17 cellular contexts compared by ENCODE assay signal in the genomic region with DNA sequence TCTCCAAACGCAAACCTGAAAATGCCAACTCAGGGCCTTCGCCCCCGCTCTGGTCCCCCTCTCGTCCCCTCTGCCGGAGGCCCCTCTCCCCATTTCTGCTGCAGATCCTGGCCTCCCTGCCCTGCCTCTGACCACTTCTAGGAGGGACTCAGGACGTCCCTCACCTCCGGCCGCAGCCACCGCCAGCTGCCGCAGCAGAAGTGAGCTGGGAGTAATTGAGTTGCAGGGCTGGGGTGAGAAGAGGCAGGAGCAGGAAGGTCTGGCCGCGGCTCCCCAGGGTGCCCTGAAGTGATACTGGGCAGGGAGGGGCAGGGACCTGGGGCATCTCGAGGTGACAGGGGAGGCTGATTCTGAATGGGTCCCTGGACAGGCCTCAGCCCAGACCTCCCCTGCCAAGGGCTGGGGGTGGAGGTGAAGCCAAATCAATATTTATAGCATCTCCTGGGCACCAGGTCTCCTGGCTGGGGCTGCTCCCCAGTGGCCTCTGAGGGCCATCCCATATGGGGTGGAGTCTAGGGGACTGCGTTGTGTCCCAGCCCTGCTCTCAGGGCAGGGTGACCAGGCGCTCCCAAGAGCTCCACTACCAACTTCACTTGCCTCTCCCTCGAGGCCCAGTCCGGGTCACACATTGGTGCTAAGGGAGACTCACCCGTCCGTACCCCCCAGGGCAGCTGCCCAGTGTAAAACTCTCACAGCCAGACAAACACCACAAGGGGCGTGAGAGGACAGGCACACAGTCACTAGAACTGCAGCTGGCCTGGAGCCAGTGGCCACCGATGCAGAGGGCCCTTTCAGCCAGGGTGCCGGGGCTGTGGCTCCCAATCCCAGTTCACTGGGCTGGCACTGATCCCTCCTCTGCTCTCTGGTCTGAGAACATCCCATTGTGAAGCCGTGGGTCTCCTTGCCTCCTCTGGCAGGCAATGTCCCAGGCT. TPM values are rescaled to one million over a fixed set of nuclear protein-coding genes. Genes with fewer than 3 reads are reported as not detected.
DNase-seq lines count a peak whose midpoint lies in the region; ATAC-seq, FAIRE-seq and TF ChIP-seq lines count a peak whose summit lies in the region.
"Had no signal": no experiment of that assay in that cellular context is flagged by ENCODE, and none has a peak within 500 bp of the region (broad histone marks: within the 10 kb centered on the region; RNA-seq: fewer than 3 reads in every experiment).

No MANE protein-coding gene starts in this region.

- DNase-seq in Right ventricle myocardium inferior (ENCODE audit: missing footprints) (peak; percentile 65), left cardiac atrium (no peak), WERI-Rb-1 (no peak), kidney (peak; percentile 80), urothelium cell line (ENCODE audit: low spot score) (peak; percentile 48), NCI-H2227 treated with DMSO at 0.1 percent for 48 hours (lab: John Stamatoyannopoulos, UW) (no peak), NOMO-1 (lab: John Stamatoyannopoulos, UW; ENCODE audit: unreplicated experiment in 2 of 2) (no peak)
- DNase-seq: activated effector memory CD4-positive, alpha-beta T cell treated with anti-CD3 and anti-CD28 coated beads, Interleukin-2, amount 50 U/mL, for 16 hours; effector memory CD4-positive, alpha-beta T cell; KG1; NCI-H1694 treated with DMSO at 0.1 percent for 48 hours; NCI-H526 treated with DMSO at 0.1 percent for 48 hours had no signal

- H3K9ac ChIP-seq in kidney (ENCODE audit: low read length in 2 of 2): no peak overlapping the region

- FAIRE-seq in kidney (lab: Jason Lieb, UNC) (no peak), urothelium cell line (lab: Jason Lieb, UNC) (no peak)
- FAIRE-seq: astrocyte, D721Med, frontal cortex had no signal

- H3K36me3 ChIP-seq in WERI-Rb-1 (no peaks in the 10 kb centered on the region), kidney (ENCODE audit: control insufficient read depth in 1 of 2, insufficient read depth in 2 of 2, low read length in 2 of 2) (no peaks in the 10 kb centered on the region)
- H3K36me3 ChIP-seq: left lung had no signal

- H3K4me1 ChIP-seq in kidney (ENCODE audit: control insufficient read depth in 1 of 2, insufficient read depth in 1 of 2, low read depth in 1 of 2, low read length in 2 of 2): peaks cover 0 to 12% of the 10 kb centered on the region in 2 donors
- H3K4me1 ChIP-seq: left lung had no signal

- intact Hi-C loops in Right ventricle myocardium inferior (cut with DNase I): no loop called here
- intact Hi-C loops in left cardiac atrium (cut with DNase I): no loop called here
- intact Hi-C loops in kidney (cut with DNase I): no loop called here

- H3K27ac ChIP-seq in WERI-Rb-1: no peak overlapping the region
- no peak overlapping the region for H3K27ac ChIP-seq in kidney (ENCODE audit: low read depth in 2 of 2, low read length in 2 of 2)
- H3K27ac ChIP-seq: left lung had no signal

- H3K4me3 ChIP-seq in WERI-Rb-1 (ENCODE audit: low read depth, low read length) (no peak overlapping the region), kidney (ENCODE audit: low read length in 2 of 2) (no peak overlapping the region)
- H3K4me3 ChIP-seq: left lung had no signal

- no peaks in the 10 kb centered on the region for H3K9me3 ChIP-seq in WERI-Rb-1 (ENCODE audit: severe bottlenecking)
- no peaks in the 10 kb centered on the region for H3K9me3 ChIP-seq in kidney (ENCODE audit: control insufficient read depth in 1 of 2, low read length in 2 of 2)
- H3K9me3 ChIP-seq: left lung had no signal

- peak; percentile 88 for ATAC-seq in Right ventricle myocardium inferior
- no peak for ATAC-seq in left cardiac atrium
- no peak for ATAC-seq in GM18907 (IDR thresholded peaks at IDR 0.05; ENCODE audit: unreplicated experiment)
- ATAC-seq: left lung had no signal

- TF ChIP-seq CTCF in WERI-Rb-1 (IDR thresholded peaks at IDR 0.05; ENCODE audit: low read depth, low read length): 0 out of 2 replicates have a peak, but pooled peaks have one; percentile 9
- peak; percentile 10 for TF ChIP-seq CTCF in kidney (IDR thresholded peaks at IDR 0.05; ENCODE audit: borderline replicate concordance, extremely low read depth, insufficient read depth)

- no peaks in the 10 kb centered on the region for H3K27me3 ChIP-seq in WERI-Rb-1 (ENCODE audit: insufficient read depth, low read depth, severe bottlenecking)
- H3K27me3 ChIP-seq: left lung had no signal

RNA-seq across cellular contexts. Expression of a gene that starts 33.0 kb away (rescaled TPM):
- total RNA-seq in Right ventricle myocardium inferior (8.7 TPM), left cardiac atrium (1 to 10 TPM; 2.6 to 4.1 TPM), kidney (27.6 TPM)
- polyA plus RNA-seq in kidney (ENCODE audit: insufficient read depth, low read depth, low replicate concordance): 14.8 TPM

RNA-seq across cellular contexts. Expression of a gene that starts 55.9 kb away (rescaled TPM):
- 0.32 TPM for total RNA-seq in Right ventricle myocardium inferior
- under 1 TPM; 0.29 to 0.84 TPM for total RNA-seq in left cardiac atrium
- 65.6 TPM for total RNA-seq in kidney
- 55.6 TPM for polyA plus RNA-seq in kidney (ENCODE audit: insufficient read depth, low read depth, low replicate concordance)

Comparison
In these comparisons a context has a peak if more than half of its experiments do, and no peak if none do; other contexts are left out.
1. DNase-seq: peak in Right ventricle myocardium inferior (single experiment), kidney (single experiment) and urothelium cell line (single experiment); none in left cardiac atrium (single experiment), WERI-Rb-1 (single experiment), NCI-H2227 treated with DMSO at 0.1 percent for 48 hours (single experiment) and NOMO-1 (0 of 2).
2. RNA of a gene that starts 55.9 kb away (total RNA-seq): 65.6 TPM in kidney (single experiment); 0.29 to 0.84 TPM in left cardiac atrium and 0.32 TPM in Right ventricle myocardium inferior (single experiment); every median in the first group is over 10 times any median in the second.